Comparison of ENCODE assay signal across 1 cellular context in genomic region chr16:69339289-69340094, GRCh38.
TF ChIP-seq lines count a peak whose summit lies in the region.

TSS of gene COG8 (minus strand) at chr16:69339564. CDS start at chr16:69339552, 12 bp downstream.
TSS of gene NIP7 (plus strand) at chr16:69339772. CDS start at chr16:69339830, 58 bp downstream.

TF ChIP-seq in HepG2, 621 proteins besides CTCF, POLR2A, EP300 and RAD21 (continued from another document and continues in another):
- TF ChIP-seq PRDM15 (CRISPR knock-in tag; IDR thresholded peaks at IDR 0.05), result peak; percentile 74
- no peak for TF ChIP-seq RNF219 (CRISPR knock-in tag; IDR thresholded peaks at IDR 0.05)
- TF ChIP-seq NFRKB (IDR thresholded peaks at IDR 0.05), result peak; percentile 85; the same call in 1 of the 2 replicates
- peak; percentile 88; the same call in 1 of the 2 replicates for TF ChIP-seq ZFP37 (CRISPR knock-in tag; IDR thresholded peaks at IDR 0.05; ENCODE audit: borderline replicate concordance)
- TF ChIP-seq JARID2 (CRISPR knock-in tag; IDR thresholded peaks at IDR 0.05; ENCODE audit: insufficient replicate concordance), result no peak
- no peak for TF ChIP-seq ZNF382 (CRISPR knock-in tag; IDR thresholded peaks at IDR 0.05; ENCODE audit: borderline replicate concordance)
- no peak for TF ChIP-seq ZNF234 (CRISPR knock-in tag; conservative IDR thresholded peaks at IDR 0.05)
- TF ChIP-seq ZNF746 (CRISPR knock-in tag; IDR thresholded peaks at IDR 0.05), result no peak; the same call in 1 of the 2 replicates
- TF ChIP-seq IKZF4 (CRISPR knock-in tag; IDR thresholded peaks at IDR 0.05; ENCODE audit: borderline replicate concordance, low read depth, not compliant biosample characterization), result peak; percentile 82
- peak; percentile 86 for TF ChIP-seq SNAPC2 (CRISPR knock-in tag; IDR thresholded peaks at IDR 0.05)
- TF ChIP-seq ZNF138 (CRISPR knock-in tag; IDR thresholded peaks at IDR 0.05; ENCODE audit: low read depth), result 0 out of 2 replicates have a peak, but pooled peaks have one; percentile 13
- peak; percentile 82; the same call in 1 of the 2 replicates for TF ChIP-seq NFKB2 (CRISPR knock-in tag; IDR thresholded peaks at IDR 0.05; ENCODE audit: borderline replicate concordance)
- no peak for TF ChIP-seq ZNF3 (CRISPR knock-in tag; IDR thresholded peaks at IDR 0.05)
- no peak for TF ChIP-seq ZNF224 (CRISPR knock-in tag; IDR thresholded peaks at IDR 0.05)
- TF ChIP-seq ETV5 (CRISPR knock-in tag; IDR thresholded peaks at IDR 0.05; ENCODE audit: borderline replicate concordance), result peak; percentile 96
- TF ChIP-seq DMAP1 (CRISPR knock-in tag; IDR thresholded peaks at IDR 0.05), result peak; percentile 99
- 0 out of 2 replicates have a peak, but pooled peaks have one; percentile 60 for TF ChIP-seq ZNF850 (CRISPR knock-in tag; conservative IDR thresholded peaks at IDR 0.05)
- peak; percentile 68; the same call in 1 of the 2 replicates for TF ChIP-seq NFAT5 (CRISPR knock-in tag; IDR thresholded peaks at IDR 0.05)
- TF ChIP-seq MLX (CRISPR knock-in tag; IDR thresholded peaks at IDR 0.05), result no peak
- no peak for TF ChIP-seq U2AF2 (IDR thresholded peaks at IDR 0.05; ENCODE audit: low read depth, low read length)
- peak; percentile 70 for TF ChIP-seq FOXA3 (CRISPR knock-in tag; IDR thresholded peaks at IDR 0.05)
- TF ChIP-seq ZNF512B (CRISPR knock-in tag; IDR thresholded peaks at IDR 0.05; ENCODE audit: borderline replicate concordance), result no peak
- peak; percentile 93; the same call in 1 of the 2 replicates for TF ChIP-seq ZNF557 (CRISPR knock-in tag; IDR thresholded peaks at IDR 0.05)
- peak; percentile 92 for TF ChIP-seq FOXK2 (IDR thresholded peaks at IDR 0.05)
- TF ChIP-seq ZNF891 (CRISPR knock-in tag; IDR thresholded peaks at IDR 0.05), result peak; percentile 91
- no peak; the same call in 1 of the 2 replicates for TF ChIP-seq NAIF1 (CRISPR knock-in tag; IDR thresholded peaks at IDR 0.05; ENCODE audit: borderline replicate concordance)
- peak; percentile 87 for TF ChIP-seq ZNF205 (CRISPR knock-in tag; IDR thresholded peaks at IDR 0.05)
- TF ChIP-seq ZBTB26 (CRISPR knock-in tag; IDR thresholded peaks at IDR 0.05; ENCODE audit: borderline replicate concordance), result peak; percentile 67; the same call in 1 of the 2 replicates
- peak; percentile 94; the same call in 1 of the 2 replicates for TF ChIP-seq REL (CRISPR knock-in tag; conservative IDR thresholded peaks at IDR 0.05)
- no peak; the same call in 1 of the 2 replicates for TF ChIP-seq ZNF460 (CRISPR knock-in tag; IDR thresholded peaks at IDR 0.05; ENCODE audit: borderline replicate concordance)
- peak; percentile 98 for TF ChIP-seq KAT8 (CRISPR knock-in tag; IDR thresholded peaks at IDR 0.05)
- TF ChIP-seq ZNF12 (CRISPR knock-in tag; IDR thresholded peaks at IDR 0.05), result peak; percentile 83; the same call in 1 of the 2 replicates
- peak; percentile 82 for TF ChIP-seq ZNF772 (CRISPR knock-in tag; IDR thresholded peaks at IDR 0.05)
- 0 out of 2 replicates have a peak, but pooled peaks have one; percentile 71 for TF ChIP-seq CCDC6 (CRISPR knock-in tag; IDR thresholded peaks at IDR 0.05)
- peak; percentile 74 for TF ChIP-seq KDM5A (IDR thresholded peaks at IDR 0.05; ENCODE audit: borderline replicate concordance, low read length)
- TF ChIP-seq ATRX (CRISPR knock-in tag; IDR thresholded peaks at IDR 0.05; ENCODE audit: borderline replicate concordance), result no peak
- TF ChIP-seq YEATS4 (CRISPR knock-in tag; IDR thresholded peaks at IDR 0.05; ENCODE audit: borderline replicate concordance), result peak; percentile 98
- TF ChIP-seq ZNF276 (CRISPR knock-in tag; IDR thresholded peaks at IDR 0.05; ENCODE audit: low read depth), result peak; percentile 23; the same call in 1 of the 2 replicates
- no peak for TF ChIP-seq RAD51 (IDR thresholded peaks at IDR 0.05; ENCODE audit: borderline replicate concordance)
- peak; percentile 65; the same call in 1 of the 2 replicates for TF ChIP-seq ZNF543 (CRISPR knock-in tag; IDR thresholded peaks at IDR 0.05)
- peak; percentile 45; the same call in 1 of the 2 replicates for TF ChIP-seq ZNF101 (CRISPR knock-in tag; IDR thresholded peaks at IDR 0.05; ENCODE audit: borderline replicate concordance, low read depth)
- no peak; the same call in 1 of the 2 replicates for TF ChIP-seq ZZZ3 (CRISPR knock-in tag; IDR thresholded peaks at IDR 0.05; ENCODE audit: borderline replicate concordance)
- peak; percentile 5 for TF ChIP-seq MEIS1 (CRISPR knock-in tag; IDR thresholded peaks at IDR 0.05; ENCODE audit: borderline replicate concordance)
- 0 out of 2 replicates have a peak, but pooled peaks have one; percentile 16 for TF ChIP-seq ZNF773 (CRISPR knock-in tag; IDR thresholded peaks at IDR 0.05; ENCODE audit: borderline replicate concordance)
- no peak for TF ChIP-seq NONO (IDR thresholded peaks at IDR 0.05)
- TF ChIP-seq NONO (CRISPR knock-in tag; conservative IDR thresholded peaks at IDR 0.05), result peak; percentile 98
